27 cellular contexts compared by ENCODE assay signal in genomic region chr15:58003810-58004209, GRCh38.
"Had no signal": no experiment of that assay in that cellular context is flagged by ENCODE, and none has a peak within 500 bp of the region (broad histone marks: within the 10 kb centered on the region; RNA-seq: fewer than 3 reads in every experiment).

No MANE protein-coding gene starts in this region.

- H3K27ac Mint-ChIP-seq: dendritic cell treated with granulocyte-macrophage colony-stimulating factor and Interleukin-4, amounts not matched to agents 40 ng/mL and 50 ng/mL, for 4 days; effector memory CD8-positive, alpha-beta T cell; endodermal cell; mesothelial cell of epicardium had no signal

- H3K4me3 ChIP-seq: colonic mucosa, esophagus squamous epithelium, gastrocnemius medialis, heart right ventricle, left lung, lower lobe of right lung, mucosa of descending colon had no signal

- ATAC-seq: effector memory CD8-positive, alpha-beta T cell; esophagus mucosa; gastrocnemius medialis; heart right ventricle; left cardiac atrium; left lung; left ventricle myocardium superior; lower lobe of right lung; mucosa of descending colon had no signal

- H3K4me1 Mint-ChIP-seq: endodermal cell, mesothelial cell of epicardium had no signal

- H3K4me1 ChIP-seq: colonic mucosa, esophagus squamous epithelium, gastrocnemius medialis, heart right ventricle, left lung, lower lobe of right lung had no signal

- H3K36me3 ChIP-seq: colonic mucosa, esophagus squamous epithelium, gastrocnemius medialis, heart right ventricle, left lung, lower lobe of right lung had no signal

- DNase-seq: colonic mucosa; cortex of kidney; effector CD8-positive, alpha-beta T cell; effector memory CD8-positive, alpha-beta T cell; endodermal cell; erythroblast; esophagus squamous epithelium; foreskin fibroblast; foreskin melanocyte; gastrocnemius medialis; glutamatergic neuron; head of caudate nucleus; heart right ventricle; hippocampal formation; left cardiac atrium; left lung; left ventricle myocardium superior; lower lobe of right lung; mesenchymal stem cell; mucosa of descending colon had no signal

- H3K27me3 ChIP-seq: colonic mucosa, gastrocnemius medialis, heart right ventricle had no signal

- H3K4me3 Mint-ChIP-seq: dendritic cell treated with granulocyte-macrophage colony-stimulating factor and Interleukin-4, amounts not matched to agents 40 ng/mL and 50 ng/mL, for 4 days; effector memory CD8-positive, alpha-beta T cell; endodermal cell; mesothelial cell of epicardium had no signal

- FAIRE-seq: endometrium, islet of Langerhans, keratinocyte had no signal

- H3K27ac ChIP-seq: colonic mucosa, epithelial cell of prostate, esophagus squamous epithelium, gastrocnemius medialis, heart right ventricle, left lung, lower lobe of right lung had no signal

- H3K9me3 ChIP-seq: colonic mucosa, gastrocnemius medialis, lower lobe of right lung, mucosa of descending colon had no signal
